27 cellular contexts compared by ENCODE assay signal in genomic region chr12:73225371-73225937, GRCh38.
"Had no signal": no experiment of that assay in that cellular context is flagged by ENCODE, and none has a peak within 500 bp of the region (broad histone marks: within the 10 kb centered on the region; RNA-seq: fewer than 3 reads in every experiment).

No MANE protein-coding gene starts in this region.

- H3K4me1 Mint-ChIP-seq: activated B cell treated with CpG ODN at 0.5 μM for 24 hours; activated CD4-positive, alpha-beta T cell treated with anti-CD3 and anti-CD28 coated beads, Interleukin-2, amount 10 ng/mL, durations not matched to agents 24 days and 14 days; activated naive CD4-positive, alpha-beta T cell treated with anti-CD3 and anti-CD28 coated beads, Interleukin-2, amount 10 ng/mL, durations not matched to agents 7 days and 5 days; activated naive CD8-positive, alpha-beta T cell treated with anti-CD3 and anti-CD28 coated beads for 36 hours; T-cell had no signal

- DNase-seq: activated B cell treated with CpG ODN at 0.5 μM for 24 hours; activated CD4-positive, alpha-beta T cell treated with anti-CD3 and anti-CD28 coated beads for 1 hour; activated CD4-positive, alpha-beta T cell treated with anti-CD3 and anti-CD28 coated beads, Interleukin-2, amount 10 ng/mL, durations not matched to agents 24 days and 14 days; activated CD4-positive, alpha-beta T cell treated with anti-CD3 and anti-CD28 coated beads, Interleukin-2, amount 50 U/mL, for 48 hours; activated gamma-delta T cell treated with Interleukin-2 at 50 U/mL for 16 hours; activated naive CD4-positive, alpha-beta T cell treated with anti-CD3 and anti-CD28 coated beads, Interleukin-2, amount 10 ng/mL, durations not matched to agents 7 days and 5 days; activated naive CD8-positive, alpha-beta T cell treated with anti-CD3 and anti-CD28 coated beads for 36 hours; activated T-cell treated with anti-CD3 and anti-CD28 coated beads, Interleukin-2, amount 50 U/mL, for 72 hours; brain microvascular endothelial cell; Karpas-422; MM.1S; NCI-H1694; NCI-H2029; NCI-H2107; NCI-H2171 treated with DMSO at 0.1 percent for 48 hours; NCI-H226; NCI-H526; PC-3; SHP77; T-cell; T-helper 2 cell; T1000 had no signal

- H3K4me3 ChIP-seq: cardiac muscle cell, K562, SJSA1 had no signal

- H3K27me3 Mint-ChIP-seq: activated B cell treated with CpG ODN at 0.5 μM for 24 hours; activated CD4-positive, alpha-beta T cell treated with anti-CD3 and anti-CD28 coated beads, Interleukin-2, amount 10 ng/mL, durations not matched to agents 24 days and 14 days; activated naive CD4-positive, alpha-beta T cell treated with anti-CD3 and anti-CD28 coated beads, Interleukin-2, amount 10 ng/mL, durations not matched to agents 7 days and 5 days; activated naive CD8-positive, alpha-beta T cell treated with anti-CD3 and anti-CD28 coated beads for 36 hours; T-cell had no signal

- H3K27ac ChIP-seq: brain microvascular endothelial cell, cardiac muscle cell, SJSA1 had no signal

- H3K27ac Mint-ChIP-seq: activated B cell treated with CpG ODN at 0.5 μM for 24 hours; activated CD4-positive, alpha-beta T cell treated with anti-CD3 and anti-CD28 coated beads, Interleukin-2, amount 10 ng/mL, durations not matched to agents 24 days and 14 days; activated naive CD4-positive, alpha-beta T cell treated with anti-CD3 and anti-CD28 coated beads, Interleukin-2, amount 10 ng/mL, durations not matched to agents 7 days and 5 days; activated naive CD8-positive, alpha-beta T cell treated with anti-CD3 and anti-CD28 coated beads for 36 hours; activated T-cell treated with anti-CD3 and anti-CD28 coated beads, Interleukin-2, amount 50 U/mL, for 72 hours; activated T-helper 2 cell treated with anti-CD3 and anti-CD28 coated beads, Interferon-gamma antibody, Interleukin-2, Interleukin-4, amounts not matched to agents 10 μg/mL and 5 μg/mL and 100 μg/mL, durations not matched to agents 14 hours and 24 hours and 36 hours; T-cell had no signal

- ATAC-seq: activated T-cell treated with anti-CD3 and anti-CD28 coated beads, Interleukin-2, amount 50 U/mL, for 72 hours; K562; PC-3; T-cell had no signal

- H3K4me1 ChIP-seq: SJSA1 had no signal

- H3K36me3 ChIP-seq: brain microvascular endothelial cell, cardiac muscle cell, SJSA1 had no signal

- H3K27me3 ChIP-seq: brain microvascular endothelial cell, cardiac muscle cell, SJSA1 had no signal

- H3K4me3 Mint-ChIP-seq: activated B cell treated with CpG ODN at 0.5 μM for 24 hours; activated CD4-positive, alpha-beta T cell treated with anti-CD3 and anti-CD28 coated beads, Interleukin-2, amount 10 ng/mL, durations not matched to agents 24 days and 14 days; activated naive CD4-positive, alpha-beta T cell treated with anti-CD3 and anti-CD28 coated beads, Interleukin-2, amount 10 ng/mL, durations not matched to agents 7 days and 5 days; activated naive CD8-positive, alpha-beta T cell treated with anti-CD3 and anti-CD28 coated beads for 36 hours; activated T-cell treated with anti-CD3 and anti-CD28 coated beads, Interleukin-2, amount 50 U/mL, for 72 hours; T-cell had no signal

- H3K9me3 ChIP-seq: SJSA1 had no signal

- H3K36me3 Mint-ChIP-seq: activated naive CD4-positive, alpha-beta T cell treated with anti-CD3 and anti-CD28 coated beads, Interleukin-2, amount 10 ng/mL, durations not matched to agents 7 days and 5 days; activated naive CD8-positive, alpha-beta T cell treated with anti-CD3 and anti-CD28 coated beads for 36 hours; T-cell had no signal

- H3K9me3 Mint-ChIP-seq: activated B cell treated with CpG ODN at 0.5 μM for 24 hours; activated CD4-positive, alpha-beta T cell treated with anti-CD3 and anti-CD28 coated beads, Interleukin-2, amount 10 ng/mL, durations not matched to agents 24 days and 14 days; activated naive CD8-positive, alpha-beta T cell treated with anti-CD3 and anti-CD28 coated beads for 36 hours; activated T-cell treated with anti-CD3 and anti-CD28 coated beads, Interleukin-2, amount 50 U/mL, for 72 hours had no signal

- FAIRE-seq: K562, RCC 7860 had no signal
